Comparison of ENCODE assay signal across 22 cellular contexts in the genomic region with DNA sequence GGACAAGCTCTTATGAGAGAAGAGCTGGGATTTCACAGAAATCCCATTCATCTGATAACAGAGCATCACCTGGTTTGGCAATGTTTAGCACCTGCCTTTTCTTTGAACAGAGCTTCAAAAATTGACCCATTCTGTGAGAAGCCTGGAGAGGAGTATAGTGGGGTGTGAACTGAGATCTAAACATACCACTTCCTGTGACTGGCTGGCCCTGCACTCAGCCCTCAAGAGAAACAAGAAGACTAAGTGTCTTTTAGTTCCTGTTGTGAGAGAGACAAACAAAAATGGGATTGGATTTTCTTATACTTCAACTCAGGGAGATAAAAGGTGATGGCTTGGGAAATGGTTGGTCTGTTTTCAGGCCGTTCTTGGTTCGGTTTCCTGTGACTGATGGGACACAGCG.
"Had no signal": no experiment of that assay in that cellular context is flagged by ENCODE, and none has a peak within 500 bp of the region (broad histone marks: within the 10 kb centered on the region; RNA-seq: fewer than 3 reads in every experiment).

No MANE protein-coding gene starts in this region.

- H3K4me1 ChIP-seq: psoas muscle, sigmoid colon, upper lobe of right lung had no signal

- H3K36me3 ChIP-seq: sigmoid colon, upper lobe of right lung had no signal

- H3K27me3 Mint-ChIP-seq: activated CD4-positive, alpha-beta memory T cell treated with anti-CD3 and anti-CD28 coated beads, Interleukin-2, amount 10 ng/mL, durations not matched to agents 7 days and 5 days; activated CD4-positive, alpha-beta T cell treated with anti-CD3 and anti-CD28 coated beads for 36 hours; central memory CD8-positive, alpha-beta T cell; naive B cell; T-cell had no signal

- H3K36me3 Mint-ChIP-seq: brain, naive B cell, T-cell had no signal

- H3K27ac Mint-ChIP-seq: activated CD4-positive, alpha-beta memory T cell treated with anti-CD3 and anti-CD28 coated beads, Interleukin-2, amount 10 ng/mL, durations not matched to agents 7 days and 5 days; activated CD4-positive, alpha-beta T cell treated with anti-CD3 and anti-CD28 coated beads for 36 hours; activated T-helper 2 cell treated with anti-CD3 and anti-CD28 coated beads, Interferon-gamma antibody, Interleukin-2, Interleukin-4, amounts not matched to agents 10 μg/mL and 5 μg/mL and 100 μg/mL, durations not matched to agents 14 hours and 24 hours and 36 hours; naive B cell had no signal

- H3K4me1 Mint-ChIP-seq: activated CD4-positive, alpha-beta memory T cell treated with anti-CD3 and anti-CD28 coated beads, Interleukin-2, amount 10 ng/mL, durations not matched to agents 7 days and 5 days; activated CD4-positive, alpha-beta T cell treated with anti-CD3 and anti-CD28 coated beads for 36 hours; central memory CD8-positive, alpha-beta T cell; naive B cell; T-cell had no signal

- H3K9me3 ChIP-seq: psoas muscle, sigmoid colon, upper lobe of right lung had no signal

- H3K9me3 Mint-ChIP-seq: brain had no signal

- ATAC-seq: activated CD4-positive, alpha-beta T cell treated with anti-CD3 and anti-CD28 coated beads for 36 hours; left ventricle myocardium superior; psoas muscle; stimulated activated naive CD8-positive, alpha-beta T cell treated with anti-CD3 and anti-CD28 coated beads, Interleukin-15, Interleukin-2, amounts not matched to agents 100 U/mL and 50 U/mL, for 24 hours; upper lobe of right lung had no signal

- FAIRE-seq: keratinocyte had no signal

- H3K27me3 ChIP-seq: sigmoid colon, upper lobe of right lung had no signal

- H3K27ac ChIP-seq: psoas muscle, sigmoid colon, upper lobe of right lung, VCaP had no signal

- H3K4me3 ChIP-seq: psoas muscle, sigmoid colon, upper lobe of right lung had no signal

- DNase-seq: activated CD4-positive, alpha-beta memory T cell treated with anti-CD3 and anti-CD28 coated beads, Interleukin-2, amount 10 ng/mL, durations not matched to agents 7 days and 5 days; activated CD4-positive, alpha-beta T cell treated with anti-CD3 and anti-CD28 coated beads for 36 hours; activated naive CD4-positive, alpha-beta T cell treated with anti-CD3 and anti-CD28 coated beads, Interleukin-2, amount 50 U/mL, for 16 hours; effector memory CD4-positive, alpha-beta T cell; erythroblast; left ventricle myocardium superior; midbrain; naive B cell; occipital lobe; psoas muscle; sigmoid colon; stimulated activated CD4-positive, alpha-beta T cell treated with anti-CD3 and anti-CD28 coated beads, Interleukin-12 subunit alpha, Interleukin-12 subunit beta, amount 100 ng/mL, for 4 hours; stimulated activated CD4-positive, alpha-beta T cell treated with anti-CD3 and anti-CD28 coated beads, Interleukin-4, amount 100 ng/mL, for 1 hour; stimulated activated CD8-positive, alpha-beta memory T cell treated with anti-CD3 and anti-CD28 coated beads, Interleukin-4, amount 100 ng/mL, for 48 hours; stimulated activated naive CD8-positive, alpha-beta T cell treated with anti-CD3 and anti-CD28 coated beads, Interleukin-15, Interleukin-2, amounts not matched to agents 100 U/mL and 50 U/mL, for 24 hours; T-cell; upper lobe of right lung had no signal

- H3K4me3 Mint-ChIP-seq: activated CD4-positive, alpha-beta memory T cell treated with anti-CD3 and anti-CD28 coated beads, Interleukin-2, amount 10 ng/mL, durations not matched to agents 7 days and 5 days; activated CD4-positive, alpha-beta T cell treated with anti-CD3 and anti-CD28 coated beads for 36 hours; central memory CD8-positive, alpha-beta T cell; naive B cell had no signal
